6 cellular contexts compared by ENCODE assay signal in genomic region chr19:58304748-58305064, GRCh38. TPM values are rescaled to one million over a fixed set of nuclear protein-coding genes. Genes with fewer than 3 reads are reported as not detected.
DNase-seq lines count a peak whose midpoint lies in the region; ATAC-seq, FAIRE-seq and TF ChIP-seq lines count a peak whose summit lies in the region.

No MANE protein-coding gene starts in this region.

- no peaks in the 10 kb centered on the region for H3K27me3 ChIP-seq in keratinocyte (ENCODE audit: control insufficient read depth, extremely low read depth, insufficient read depth, low read length)

- TF ChIP-seq CTCF in keratinocyte (optimal IDR thresholded peaks at IDR 0.05 in 1 of 3, IDR thresholded peaks at IDR 0.05 in 1 of 3, conservative IDR thresholded peaks at IDR 0.05 in 1 of 3; ENCODE audit: extremely low read depth in 1 of 3, insufficient read depth in 2 of 3, low read length in 3 of 3), result no peak

- DNase-seq in DMS114 treated with DMSO at 0.1 percent for 48 hours (lab: John Stamatoyannopoulos, UW; ENCODE audit: unreplicated experiment) (peak; percentile 78), SK-N-MC (ENCODE audit: low read depth, low spot score) (no peak), keratinocyte (ENCODE audit: low read depth, low spot score) (no peak), cerebellum (ENCODE audit: low spot score) (no peak)
- no peak for DNase-seq in stimulated activated CD4-positive, alpha-beta T cell treated with anti-CD3 and anti-CD28 coated beads, Interleukin-1b, Interleukin-23, amount 100 ng/mL, for 48 hours

- H2AFZ ChIP-seq in keratinocyte (ENCODE audit: control insufficient read depth, low read length), result peak overlapping the region; percentile 93

- H3K27ac ChIP-seq in SK-N-MC (peak overlapping the region; percentile 78), keratinocyte (ENCODE audit: control insufficient read depth, insufficient read depth, low read length) (peak overlapping the region; percentile 76)

- ATAC-seq in HG03135 (IDR thresholded peaks at IDR 0.05; ENCODE audit: unreplicated experiment), result no peak

- no peaks in the 10 kb centered on the region for H4K20me1 ChIP-seq in keratinocyte (ENCODE audit: control insufficient read depth, extremely low read depth, insufficient read depth, low read length)

- peaks cover 36% of the 10 kb centered on the region for H3K79me2 ChIP-seq in keratinocyte (ENCODE audit: control insufficient read depth, insufficient read depth, low read length)

- peak overlapping the region; percentile 98 for H3K4me2 ChIP-seq in keratinocyte (ENCODE audit: control insufficient read depth, extremely low read depth, insufficient read depth, low read depth, low read length)

- peaks cover 13% of the 10 kb centered on the region for H3K4me1 ChIP-seq in keratinocyte (ENCODE audit: control insufficient read depth, extremely low read depth, insufficient read depth, low read length)

- H3K36me3 ChIP-seq in SK-N-MC (ENCODE audit: insufficient read depth, low read length) (peaks cover 55% of the 10 kb centered on the region), keratinocyte (ENCODE audit: control insufficient read depth in 2 of 2, extremely low read depth in 1 of 2, insufficient read depth in 2 of 2, low read length in 2 of 2) (peaks cover 9 to 23% of the 10 kb centered on the region in 2 experiments)

- H3K9ac ChIP-seq in SK-N-MC (ENCODE audit: insufficient read length) (peak overlapping the region; percentile 46), keratinocyte (ENCODE audit: control insufficient read depth, extremely low read depth, insufficient read depth, low read length) (peak overlapping the region; percentile 86)

- H3K9me3 ChIP-seq in SK-N-MC (ENCODE audit: low read depth, low read length) (no peaks in the 10 kb centered on the region), keratinocyte (ENCODE audit: control insufficient read depth, low read depth, low read length) (no peaks in the 10 kb centered on the region)

- no peaks in the 10 kb centered on the region for H3K9me1 ChIP-seq in keratinocyte (ENCODE audit: control insufficient read depth, extremely low read depth, insufficient read depth, low read length)

- FAIRE-seq in keratinocyte (lab: Jason Lieb, UNC), result no peak

- H3K4me3 ChIP-seq in SK-N-MC (peak overlapping the region; percentile 97), keratinocyte (ENCODE audit: control insufficient read depth in 2 of 3, extremely low read depth in 1 of 3, insufficient read depth in 2 of 3, low read depth in 1 of 3, low read length in 3 of 3) (peak overlapping the region; percentile 90 to 95 (median 91))

- dilution Hi-C loops in keratinocyte (cut with MboI; ENCODE audit: extremely low pct_ligation_motif_present, low sequenced_read_pairs), result no loop called here

RNA-seq across cellular contexts. Expression of gene ERVK3-1, which starts 0.5 kb away (rescaled TPM):
- polyA plus RNA-seq in keratinocyte, result 42.5 to 48.6 TPM (median 44.8 TPM) in 3 replicates
- polyA plus RNA-seq in keratinocyte (2011; ENCODE audit: low read depth), result 95.8 TPM
- 31.4 and 34.7 TPM in 2 replicates for polyA plus RNA-seq in keratinocyte (2011; cell fraction: cytosol; rRNA removed)
- polyA plus RNA-seq in keratinocyte (2011; cell fraction: nucleus; rRNA removed), result 67.3 and 77.7 TPM in 2 replicates
- 38.3 and 47.8 TPM in 2 replicates for polyA plus RNA-seq in keratinocyte (2012; ENCODE audit: low replicate concordance)
- polyA minus RNA-seq in keratinocyte, result 16.5 to 24.7 TPM (median 22.6 TPM) in 3 replicates
- 7.3 TPM for polyA minus RNA-seq in keratinocyte (2011; cell fraction: cytosol; rRNA and poly(A)+ RNA removed)
- polyA minus RNA-seq in keratinocyte (2011; cell fraction: nucleus; rRNA and poly(A)+ RNA removed), result 14.1 and 17.4 TPM in 2 replicates
- 36.6 TPM for total RNA-seq in cerebellum

RNA-seq across cellular contexts. Expression of gene ZSCAN22, which starts 22.1 kb away (rescaled TPM):
- polyA plus RNA-seq in keratinocyte, result 2.5 to 3.4 TPM (median 2.8 TPM) in 3 replicates
- polyA plus RNA-seq in keratinocyte (2011; ENCODE audit: low read depth), result 0.54 TPM
- 1.5 and 2.0 TPM in 2 replicates for polyA plus RNA-seq in keratinocyte (2011; cell fraction: cytosol; rRNA removed)
- polyA plus RNA-seq in keratinocyte (2011; cell fraction: nucleus; rRNA removed), result 4.6 and 4.9 TPM in 2 replicates
- polyA plus RNA-seq in keratinocyte (2012; ENCODE audit: low replicate concordance), result 1.6 and 1.8 TPM in 2 replicates
- polyA minus RNA-seq in keratinocyte, result 4.1 to 7.2 TPM (median 6.2 TPM) in 3 replicates
- polyA minus RNA-seq in keratinocyte (2011; cell fraction: cytosol; rRNA and poly(A)+ RNA removed), result 2.7 TPM
- 3.1 and 5.0 TPM in 2 replicates for polyA minus RNA-seq in keratinocyte (2011; cell fraction: nucleus; rRNA and poly(A)+ RNA removed)
- 3.7 TPM for total RNA-seq in cerebellum

RNA-seq across cellular contexts. Expression of gene ZNF8, which starts 26.0 kb away (rescaled TPM):
- 2.5 to 2.8 TPM (median 2.7 TPM) in 3 replicates for polyA plus RNA-seq in keratinocyte
- 0.46 TPM for polyA plus RNA-seq in keratinocyte (2011; ENCODE audit: low read depth)
- polyA plus RNA-seq in keratinocyte (2011; cell fraction: cytosol; rRNA removed), result 1.6 and 1.9 TPM in 2 replicates
- 9.1 and 10.3 TPM in 2 replicates for polyA plus RNA-seq in keratinocyte (2011; cell fraction: nucleus; rRNA removed)
- polyA plus RNA-seq in keratinocyte (2012; ENCODE audit: low replicate concordance), result 1.9 and 2.2 TPM in 2 replicates
- 8.2 to 12.8 TPM (median 9.0 TPM) in 3 replicates for polyA minus RNA-seq in keratinocyte
- polyA minus RNA-seq in keratinocyte (2011; cell fraction: cytosol; rRNA and poly(A)+ RNA removed), result 5.4 TPM
- 8.3 and 16.7 TPM in 2 replicates for polyA minus RNA-seq in keratinocyte (2011; cell fraction: nucleus; rRNA and poly(A)+ RNA removed)
- 20.2 TPM for total RNA-seq in cerebellum

RNA-seq across cellular contexts. Expression of gene A1BG, which starts 48.6 kb away (rescaled TPM):
- polyA plus RNA-seq in keratinocyte, result 1.4 to 2.5 TPM (median 1.8 TPM) in 3 replicates
- not detected for polyA plus RNA-seq in keratinocyte (2011; ENCODE audit: low read depth)
- 0.75 and 3.1 TPM in 2 replicates for polyA plus RNA-seq in keratinocyte (2011; cell fraction: cytosol; rRNA removed)
- polyA plus RNA-seq in keratinocyte (2011; cell fraction: nucleus; rRNA removed), result 0.46 and 1.2 TPM in 2 replicates
- polyA plus RNA-seq in keratinocyte (2012; ENCODE audit: low replicate concordance), result 2.7 and 4.1 TPM in 2 replicates
- polyA minus RNA-seq in keratinocyte, result 0.10 to 0.23 TPM in 2 of 3 replicates, not detected in the other
- polyA minus RNA-seq in keratinocyte (2011; cell fraction: cytosol; rRNA and poly(A)+ RNA removed), result not detected
- polyA minus RNA-seq in keratinocyte (2011; cell fraction: nucleus; rRNA and poly(A)+ RNA removed), result not detected in 2 replicates
- total RNA-seq in cerebellum, result 2.0 TPM

RNA-seq across cellular contexts. Expression of gene ZNF497, which starts 57.8 kb away (rescaled TPM):
- polyA plus RNA-seq in keratinocyte, result 0.29 to 0.72 TPM (median 0.32 TPM) in 3 replicates
- polyA plus RNA-seq in keratinocyte (2011; ENCODE audit: low read depth), result not detected
- 0.13 and 0.23 TPM in 2 replicates for polyA plus RNA-seq in keratinocyte (2011; cell fraction: cytosol; rRNA removed)
- 0.97 and 1.5 TPM in 2 replicates for polyA plus RNA-seq in keratinocyte (2011; cell fraction: nucleus; rRNA removed)
- polyA plus RNA-seq in keratinocyte (2012; ENCODE audit: low replicate concordance), result 0.44 and 0.68 TPM in 2 replicates
- polyA minus RNA-seq in keratinocyte, result 0.29 to 0.69 TPM (median 0.30 TPM) in 3 replicates
- not detected for polyA minus RNA-seq in keratinocyte (2011; cell fraction: cytosol; rRNA and poly(A)+ RNA removed)
- polyA minus RNA-seq in keratinocyte (2011; cell fraction: nucleus; rRNA and poly(A)+ RNA removed), result 0.84 and 0.93 TPM in 2 replicates
- 7.0 TPM for total RNA-seq in cerebellum
